ENCODE assay signal across 9 cellular contexts in the genomic region with DNA sequence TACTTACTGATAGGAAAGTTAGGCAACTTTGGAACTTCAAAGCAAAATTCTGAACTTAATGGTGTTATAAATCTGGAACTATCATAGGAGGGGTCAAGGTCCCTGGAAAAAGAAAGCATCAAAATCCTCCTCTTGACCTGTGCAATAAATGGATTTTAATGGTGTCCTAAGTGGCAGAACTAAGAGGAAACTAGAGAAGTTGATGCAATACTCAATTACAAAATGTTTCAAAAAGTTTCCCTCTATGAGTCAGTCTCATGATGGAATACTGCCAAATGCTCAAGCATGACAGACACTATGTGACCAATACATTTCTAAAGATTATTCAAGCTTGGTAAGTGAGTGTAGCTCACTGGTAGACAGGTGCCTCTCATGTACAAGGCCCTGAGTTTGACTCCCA. TPM values are rescaled to one million over a fixed set of nuclear protein-coding genes. Genes with fewer than 3 reads are reported as not detected.
DNase-seq lines count a peak whose midpoint lies in the region; ATAC-seq and TF ChIP-seq lines count a peak whose summit lies in the region.
"Had no signal": no experiment of that assay in that cellular context is flagged by ENCODE, and none has a peak within 500 bp of the region (broad histone marks: within the 10 kb centered on the region; RNA-seq: fewer than 3 reads in every experiment).

No MANE protein-coding gene starts in this region.

- H3K36me3 ChIP-seq in right atrium auricular region (no peaks in the 10 kb centered on the region), esophagus squamous epithelium (no peaks in the 10 kb centered on the region)
- H3K36me3 ChIP-seq: SJSA1 had no signal

- ATAC-seq in Right ventricle myocardium superior (ENCODE audit: poor library complexity), result peak; percentile 43

- intact Hi-C loops in Right ventricle myocardium superior (cut with DNase I), result no loop called here
- intact Hi-C loops in esophagus squamous epithelium (cut with DNase I), result no loop called here

- no peak for TF ChIP-seq POLR2A in esophagus squamous epithelium (IDR thresholded peaks at IDR 0.05)

- TF ChIP-seq CTCF in right atrium auricular region (IDR thresholded peaks at IDR 0.05) (no peak), esophagus squamous epithelium (IDR thresholded peaks at IDR 0.05) (no peak)

- H3K4me3 ChIP-seq in right atrium auricular region (no peak overlapping the region), esophagus squamous epithelium (no peak overlapping the region)
- H3K4me3 ChIP-seq: SJSA1 had no signal

- H3K27me3 ChIP-seq in right atrium auricular region (no peaks in the 10 kb centered on the region), esophagus squamous epithelium (no peaks in the 10 kb centered on the region)
- H3K27me3 ChIP-seq: SJSA1 had no signal

- H3K9me3 ChIP-seq in right atrium auricular region (no peaks in the 10 kb centered on the region), esophagus squamous epithelium (no peaks in the 10 kb centered on the region)
- H3K9me3 ChIP-seq: SJSA1 had no signal

- H3K4me1 ChIP-seq in right atrium auricular region (no peaks in the 10 kb centered on the region), esophagus squamous epithelium (peaks cover 0 to 4% (median 0%) of the 10 kb centered on the region in 3 donors)
- H3K4me1 ChIP-seq: SJSA1 had no signal

- DNase-seq in Right ventricle myocardium superior (no peak), right atrium auricular region (ENCODE audit: low spot score) (no peak), HPDE6-E6E7 (ENCODE audit: extremely low spot score) (peak; percentile 64), dedifferentiated amniotic fluid mesenchymal stem cell (ENCODE audit: extremely low spot score) (peak; percentile 84), esophagus squamous epithelium (lab: John Stamatoyannopoulos, UW) (no peak), GOT3 (lab: John Stamatoyannopoulos, UW) (no peak), NCI-H345 (lab: John Stamatoyannopoulos, UW) (no peak)
- DNase-seq in effector CD8-positive, alpha-beta T cell (lab: John Stamatoyannopoulos, UW), result no peak

- H3K27ac ChIP-seq in right atrium auricular region (no peak overlapping the region), esophagus squamous epithelium (no peak overlapping the region)
- H3K27ac ChIP-seq: SJSA1 had no signal

RNA-seq across cellular contexts. Expression of gene ERGIC2, which starts 47.7 kb away (rescaled TPM):
- total RNA-seq in Right ventricle myocardium superior (72.4 TPM), right atrium auricular region (10 to 100 TPM; 59.0 to 73.9 TPM), esophagus squamous epithelium (10 to 100 TPM; 48.0 to 99.0 (median 64.5) TPM)

Comparison
In these comparisons a context has a peak if more than half of its experiments do, and no peak if none do; other contexts are left out.
1. DNase-seq: peak in HPDE6-E6E7 (single experiment) and dedifferentiated amniotic fluid mesenchymal stem cell (single experiment); none in Right ventricle myocardium superior (single experiment), right atrium auricular region (single experiment), esophagus squamous epithelium (single experiment), GOT3 (single experiment), effector CD8-positive, alpha-beta T cell (single experiment) and NCI-H345 (single experiment).